16 cellular contexts compared by ENCODE assay signal in the genomic region with DNA sequence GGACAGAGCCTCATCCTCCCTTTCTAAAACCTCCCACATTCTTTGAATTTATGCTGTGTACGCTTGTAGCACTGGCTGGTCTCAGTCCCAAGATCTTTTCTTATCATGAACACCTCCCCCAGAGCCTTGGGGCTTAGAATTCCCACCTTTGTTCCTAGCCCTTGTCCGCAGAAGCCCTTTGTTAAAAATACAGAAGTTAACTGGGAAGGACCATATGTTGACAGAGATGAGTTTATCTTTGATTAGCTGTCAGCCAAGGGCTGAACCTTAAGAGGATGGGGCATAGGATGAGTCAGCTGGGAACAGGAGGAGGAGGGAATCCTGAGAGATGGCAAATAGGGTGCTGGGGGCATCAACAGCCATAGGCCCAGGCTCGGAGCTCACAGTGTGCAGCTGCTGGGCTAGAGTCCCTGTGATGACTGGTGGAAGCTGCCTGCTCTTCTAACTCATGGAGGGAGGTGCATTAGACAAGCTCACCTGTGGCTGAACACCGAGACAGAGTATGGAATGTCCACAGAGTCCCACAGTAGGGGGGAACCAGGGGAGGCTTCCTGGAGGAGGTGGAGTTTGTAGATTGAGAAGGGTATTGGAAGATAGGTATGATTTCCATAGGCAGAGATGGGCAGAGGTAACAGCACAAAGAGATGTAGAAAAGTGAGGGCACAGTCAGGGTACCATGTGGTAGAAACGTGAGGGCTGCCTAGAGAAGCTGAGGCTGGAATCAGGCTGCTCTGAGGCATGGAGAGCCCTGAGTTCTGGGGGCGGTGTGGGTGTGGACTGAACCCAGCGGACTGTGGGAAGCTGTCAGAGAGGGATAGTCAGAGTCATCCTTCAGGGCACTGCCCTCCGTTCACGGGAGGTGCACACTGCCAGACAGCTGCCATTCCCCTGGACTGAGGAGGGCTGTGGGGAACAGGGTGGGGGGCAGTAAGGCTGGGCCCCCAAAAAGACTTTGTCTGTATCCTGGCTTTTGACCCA. TPM values are rescaled to one million over a fixed set of nuclear protein-coding genes. Genes with fewer than 3 reads are reported as not detected.
DNase-seq lines count a peak whose midpoint lies in the region; TF ChIP-seq lines count a peak whose summit lies in the region.
"Had no signal": no experiment of that assay in that cellular context is flagged by ENCODE, and none has a peak within 500 bp of the region (broad histone marks: within the 10 kb centered on the region; RNA-seq: fewer than 3 reads in every experiment).

No MANE protein-coding gene starts in this region.

- H3K9me3 Mint-ChIP-seq in CD14-positive monocyte (no peaks in the 10 kb centered on the region), brain (no peaks in the 10 kb centered on the region), nephron (no peaks in the 10 kb centered on the region)
- H3K9me3 Mint-ChIP-seq: CD8-positive, alpha-beta T cell; natural killer cell had no signal

- intact Hi-C loops in CD14-positive monocyte (cut with micrococcal nuclease) (loop anchor here (5.0 to 10.0 kb wide), 2 partner anchors 47 to 76 kb away; no protein-coding TSS in a partner anchor), posterior vena cava (cut with DNase I) (loop anchor here in 1 of 2 donors (10.0 kb wide), 1 partner anchor 124 kb away; no protein-coding TSS in a partner anchor)

- H3K27ac Mint-ChIP-seq in CD14-positive monocyte: peak overlapping the region in 4 of 7 donors; percentile 3 to 86 (median 62)
- peak overlapping the region in 4 of 5 experiments; percentile 40 to 86 (median 52) for H3K27ac Mint-ChIP-seq in brain
- H3K27ac Mint-ChIP-seq in nephron: peak overlapping the region in 2 of 3 experiments; percentile 2 to 64
- H3K27ac Mint-ChIP-seq: CD8-positive, alpha-beta T cell had no signal

- POLR2A ChIA-PET in GM10248 (lab: Yijun Ruan, JAX): no interaction called here

- H3K27me3 Mint-ChIP-seq in CD14-positive monocyte (ENCODE audit: low read depth in 3 of 3): peaks cover 0 to 2% (median 0%) of the 10 kb centered on the region in 3 donors
- peaks cover 7% of the 10 kb centered on the region for H3K27me3 Mint-ChIP-seq in brain
- H3K27me3 Mint-ChIP-seq in nephron (ENCODE audit: low read depth): peaks cover 23% of the 10 kb centered on the region

- peaks cover 91% of the 10 kb centered on the region for H3K4me1 Mint-ChIP-seq in CD14-positive monocyte
- peaks cover 61% of the 10 kb centered on the region for H3K4me1 Mint-ChIP-seq in brain
- peaks cover 47% of the 10 kb centered on the region for H3K4me1 Mint-ChIP-seq in nephron

- DNase-seq in CD14-positive monocyte (ENCODE audit: low spot score): no peak
- peak; percentile 61 for DNase-seq in NCI-H146 (lab: John Stamatoyannopoulos, UW)
- DNase-seq in UCSD-AML1 (lab: John Stamatoyannopoulos, UW; ENCODE audit: unreplicated experiment): no peak
- DNase-seq in GM10248 (ENCODE audit: extremely low spot score): no peak
- DNase-seq in posterior vena cava (ENCODE audit: low spot score): no peak
- no peak for DNase-seq in hepatic stellate cell (ENCODE audit: low spot score)
- DNase-seq: CD8-positive, alpha-beta T cell; effector CD8-positive, alpha-beta T cell; KG1; natural killer cell; NCI-H446 treated with DMSO at 0.1 percent for 48 hours; stimulated activated CD4-positive, alpha-beta T cell treated with anti-CD3 and anti-CD28 coated beads, Interleukin-1b, Interleukin-23, amount 100 ng/mL, for 48 hours; substantia nigra; T1000 had no signal

- peak overlapping the region in 1 of 2 donors; percentile 35 for H3K4me3 Mint-ChIP-seq in CD14-positive monocyte
- H3K4me3 Mint-ChIP-seq in brain: no peak overlapping the region
- H3K4me3 Mint-ChIP-seq in nephron: no peak overlapping the region
- H3K4me3 Mint-ChIP-seq: CD8-positive, alpha-beta T cell; natural killer cell had no signal

- no peak for TF ChIP-seq CTCF in CD14-positive monocyte (IDR thresholded peaks at IDR 0.05)
- no peak for TF ChIP-seq CTCF in brain (conservative IDR thresholded peaks at IDR 0.05)
- no peak for TF ChIP-seq CTCF in nephron (IDR thresholded peaks at IDR 0.05; ENCODE audit: unreplicated experiment in 3 of 3)
- TF ChIP-seq CTCF in GM10248 (IDR thresholded peaks at IDR 0.05; ENCODE audit: control extremely low read depth, extremely low read depth, low read depth, missing control alignments): no peak

- CTCF ChIA-PET in GM10248 (lab: Yijun Ruan, JAX): interaction anchor here (1.3 to 3.7 kb wide), 3 partner anchors 79 to 117 kb away, joined by 3 to 28 read pairs (median 4); no protein-coding TSS in a partner anchor

- H3K36me3 Mint-ChIP-seq in CD14-positive monocyte (peaks cover 49 to 72% of the 10 kb centered on the region in 2 donors), brain (no peaks in the 10 kb centered on the region), nephron (ENCODE audit: low read depth) (no peaks in the 10 kb centered on the region)
- H3K36me3 Mint-ChIP-seq: CD8-positive, alpha-beta T cell; natural killer cell had no signal

RNA-seq across cellular contexts. Expression of a gene that starts 9.9 kb away (rescaled TPM):
- polyA plus RNA-seq in CD14-positive monocyte (10 to 100 TPM; 39.8 to 72.5 TPM), brain (ENCODE audit: insufficient read depth, low read depth, low replicate concordance) (62.9 TPM)
- total RNA-seq in posterior vena cava: 100 to 1,000 TPM; 151 to 231 TPM
